ENCODE assay signal across 1 cellular context in genomic region chr14:63616015-63616414, GRCh38.
TF ChIP-seq lines count a peak whose summit lies in the region.

No MANE protein-coding gene starts in this region.

TF ChIP-seq in endothelial cell of umbilical vein, 7 proteins besides CTCF, POLR2A, EP300 and RAD21 (continued from another document):
- no peak for TF ChIP-seq FOS (IDR thresholded peaks at IDR 0.05; ENCODE audit: borderline replicate concordance, insufficient read depth, low read length)
